8 cellular contexts compared by ENCODE assay signal in the genomic region with DNA sequence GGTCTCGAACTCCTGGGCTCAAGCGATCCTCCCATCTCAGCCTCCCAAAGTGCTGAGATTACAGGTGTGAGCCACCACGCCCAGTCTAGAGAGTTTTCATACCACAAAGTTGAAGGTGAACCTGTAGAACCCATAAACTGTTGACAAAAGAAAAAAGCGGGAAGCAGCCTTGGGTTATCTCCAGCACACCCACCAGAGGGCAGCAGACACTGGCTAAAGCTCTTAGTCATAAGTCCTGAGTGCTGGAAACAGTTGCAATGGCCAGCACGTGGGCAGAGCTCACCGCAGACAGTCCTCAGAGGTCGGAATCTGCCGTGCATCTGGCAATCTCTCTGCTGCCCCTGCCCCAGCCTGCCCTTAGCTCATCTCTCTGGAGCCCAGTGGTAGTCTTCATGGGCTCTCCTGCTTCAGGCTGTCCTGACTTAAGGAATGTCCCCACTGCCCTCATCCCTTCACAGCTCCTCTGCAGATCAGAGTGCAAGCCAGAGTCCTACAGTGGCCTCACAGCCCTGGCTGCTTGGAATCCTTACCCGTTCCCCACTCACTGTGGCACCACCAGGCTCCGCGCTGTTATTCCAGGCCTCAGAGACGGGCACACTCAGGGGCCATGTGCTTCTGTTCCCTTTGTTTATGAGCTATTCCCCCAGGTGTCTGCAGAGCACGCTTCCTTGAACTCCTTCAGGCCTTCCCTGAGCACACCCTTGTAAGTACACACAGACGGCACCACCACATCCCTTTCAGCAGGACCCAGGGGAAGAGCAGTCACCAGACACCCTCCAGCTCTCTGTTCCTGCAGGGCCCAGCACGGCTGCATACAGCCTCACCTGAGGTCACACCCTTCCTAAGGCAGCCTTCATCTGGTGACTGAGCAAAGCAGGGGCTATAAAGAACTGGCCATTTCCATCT. TPM values are rescaled to one million over a fixed set of nuclear protein-coding genes. Genes with fewer than 3 reads are reported as not detected.
DNase-seq lines count a peak whose midpoint lies in the region; TF ChIP-seq lines count a peak whose summit lies in the region.

No MANE protein-coding gene starts in this region.

- no peaks in the 10 kb centered on the region for H3K4me1 Mint-ChIP-seq in activated CD4-positive, alpha-beta memory T cell treated with anti-CD3 and anti-CD28 coated beads for 36 hours (ENCODE audit: low read depth)

- no peak overlapping the region for H3K27ac Mint-ChIP-seq in activated CD4-positive, alpha-beta memory T cell treated with anti-CD3 and anti-CD28 coated beads for 36 hours

- no peak overlapping the region for H3K27ac ChIP-seq in effector memory CD4-positive, alpha-beta T cell (ENCODE audit: insufficient read depth, low read length, poor library complexity, severe bottlenecking)

- H3K27me3 Mint-ChIP-seq in activated CD4-positive, alpha-beta memory T cell treated with anti-CD3 and anti-CD28 coated beads for 36 hours: no peaks in the 10 kb centered on the region

- peak; percentile 85 for TF ChIP-seq CTCF in GM12875 (IDR thresholded peaks at IDR 0.05; ENCODE audit: borderline replicate concordance, insufficient read depth, low read depth, low read length)

- H3K4me3 ChIP-seq in GM12875 (ENCODE audit: low read depth, low read length): no peak overlapping the region
- H3K4me3 ChIP-seq in effector memory CD4-positive, alpha-beta T cell (ENCODE audit: insufficient read depth, low read depth, low read length, poor library complexity, severe bottlenecking): no peak overlapping the region

- no peak overlapping the region for H3K4me3 Mint-ChIP-seq in activated CD4-positive, alpha-beta memory T cell treated with anti-CD3 and anti-CD28 coated beads for 36 hours

- H3K36me3 Mint-ChIP-seq in activated CD4-positive, alpha-beta memory T cell treated with anti-CD3 and anti-CD28 coated beads for 36 hours: no peaks in the 10 kb centered on the region

- peak; percentile 39 for DNase-seq in HPDE6-E6E7 (ENCODE audit: extremely low spot score)
- DNase-seq in NK-92 (lab: John Stamatoyannopoulos, UW; ENCODE audit: unreplicated experiment): peak; percentile 3
- DNase-seq in activated CD4-positive, alpha-beta memory T cell treated with anti-CD3 and anti-CD28 coated beads for 36 hours: peak; percentile 88
- DNase-seq in effector memory CD4-positive, alpha-beta T cell: peak; percentile 41 to 59 (median 43)
- DNase-seq in medulla oblongata (ENCODE audit: extremely low spot score): peak; percentile 91
- DNase-seq in stimulated activated CD8-positive, alpha-beta memory T cell treated with anti-CD3 and anti-CD28 coated beads, Interleukin-12 subunit alpha, Interleukin-12 subunit beta, amount 100 ng/mL, for 4 hours (ENCODE audit: low read depth): peak; percentile 40
- no peak for DNase-seq in cortex of kidney (lab: John Stamatoyannopoulos, UW)

- no peaks in the 10 kb centered on the region for H3K9me3 ChIP-seq in effector memory CD4-positive, alpha-beta T cell (ENCODE audit: control insufficient read depth, low read length)

- H3K27me3 ChIP-seq in effector memory CD4-positive, alpha-beta T cell (replicated peaks; ENCODE audit: control insufficient read depth, insufficient read depth, low read length, poor library complexity, severe bottlenecking): no peaks in the 10 kb centered on the region

- no peaks in the 10 kb centered on the region for H3K36me3 ChIP-seq in effector memory CD4-positive, alpha-beta T cell (ENCODE audit: control insufficient read depth, insufficient read depth, low read length)

- intact Hi-C loops in activated CD4-positive, alpha-beta memory T cell treated with anti-CD3 and anti-CD28 coated beads for 36 hours (cut with micrococcal nuclease): loop anchor here (1.0 kb wide), 1 partner anchor 267 kb away; no protein-coding TSS in a partner anchor

- CTCF ChIA-PET in activated CD4-positive, alpha-beta memory T cell treated with anti-CD3 and anti-CD28 coated beads for 36 hours (lab: Charles Lee): interaction anchor here (0.6 to 3.5 kb wide), 42 partner anchors 9 to 635 kb away, joined by 3 to 38 read pairs (median 4); a partner anchor contains a TSS

- H3K4me1 ChIP-seq in effector memory CD4-positive, alpha-beta T cell (ENCODE audit: control insufficient read depth, insufficient read depth, low read length, poor library complexity, severe bottlenecking): peaks cover 2% of the 10 kb centered on the region

- POLR2A ChIA-PET in activated CD4-positive, alpha-beta memory T cell treated with anti-CD3 and anti-CD28 coated beads for 36 hours (lab: Charles Lee): interaction anchor here (0.8 to 1.5 kb wide), 4 partner anchors 259 to 280 kb away, joined by 4 to 6 read pairs (median 5); a partner anchor contains a TSS

- no peaks in the 10 kb centered on the region for H3K9me3 Mint-ChIP-seq in activated CD4-positive, alpha-beta memory T cell treated with anti-CD3 and anti-CD28 coated beads for 36 hours

RNA-seq across cellular contexts. Expression of a gene that starts 8.8 kb away (rescaled TPM):
- 10 to 100 TPM; 32.7 to 32.8 TPM for total RNA-seq in activated CD4-positive, alpha-beta memory T cell treated with anti-CD3 and anti-CD28 coated beads for 36 hours

RNA-seq across cellular contexts. Expression of a gene that starts 46.6 kb away (rescaled TPM):
- total RNA-seq in activated CD4-positive, alpha-beta memory T cell treated with anti-CD3 and anti-CD28 coated beads for 36 hours: 10 to 100 TPM; 44.5 to 44.6 TPM

RNA-seq across cellular contexts. Expression of a gene that starts 56.3 kb away (rescaled TPM):
- total RNA-seq in activated CD4-positive, alpha-beta memory T cell treated with anti-CD3 and anti-CD28 coated beads for 36 hours: under 1 TPM; 0.29 to 0.41 TPM
